In the genomic region with DNA sequence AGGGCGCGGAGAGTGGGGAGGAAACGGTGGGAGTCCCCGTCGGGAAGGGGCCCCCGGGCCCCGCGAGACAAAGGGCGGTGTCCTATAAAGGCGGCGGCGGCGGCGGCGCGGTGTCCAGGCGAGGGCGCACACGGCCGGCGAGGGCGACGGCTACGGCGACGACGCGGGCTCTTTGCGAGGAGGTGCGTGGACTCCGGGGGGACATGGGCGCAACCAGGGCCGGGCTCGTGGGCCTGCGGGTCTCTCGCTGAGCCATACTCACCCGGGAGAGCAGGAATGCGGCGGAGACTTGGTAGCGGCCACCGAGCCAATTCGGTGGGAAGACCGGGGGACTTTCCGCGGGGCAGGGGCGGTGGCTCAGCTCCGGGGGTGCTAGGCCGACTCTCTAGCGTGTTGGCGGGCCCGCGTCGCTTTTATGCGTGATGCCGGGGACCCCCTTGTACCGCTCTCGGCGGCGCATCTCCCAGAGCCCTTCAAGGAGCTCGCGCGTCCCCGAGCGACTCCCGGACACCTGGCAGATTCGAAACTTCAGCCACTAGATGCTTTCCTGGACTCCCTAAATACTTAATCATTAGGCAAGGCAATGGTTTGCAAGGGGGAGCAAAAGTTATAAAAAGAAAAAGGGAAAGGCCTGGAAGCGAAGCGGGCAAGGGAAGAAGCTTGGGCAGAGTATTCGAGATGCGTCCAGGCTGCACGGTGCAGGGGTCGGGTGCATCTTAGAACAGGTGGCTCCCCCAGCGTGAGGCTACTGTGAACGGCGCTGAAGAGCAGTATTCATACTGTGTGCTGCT, we compare ENCODE assay signal across 9 cellular contexts. TPM values are rescaled to one million over a fixed set of nuclear protein-coding genes. Genes with fewer than 3 reads are reported as not detected.
DNase-seq lines count a peak whose midpoint lies in the region; ATAC-seq and TF ChIP-seq lines count a peak whose summit lies in the region.
"Had no signal": no experiment of that assay in that cellular context is flagged by ENCODE, and none has a peak within 500 bp of the region (broad histone marks: within the 10 kb centered on the region; RNA-seq: fewer than 3 reads in every experiment).

No MANE protein-coding gene starts in this region.

- no peaks in the 10 kb centered on the region for H3K36me3 ChIP-seq in HUES64 (ENCODE audit: insufficient read depth, low read length)

- CTCF ChIA-PET in activated CD8-positive, alpha-beta T cell treated with anti-CD3 and anti-CD28 coated beads, Interleukin-2, amount 10 ng/mL, durations not matched to agents 7 days and 5 days (lab: Charles Lee) = no interaction called here

- peak; percentile 32 for DNase-seq in COR-L47 (lab: John Stamatoyannopoulos, UW)
- no peak for DNase-seq in activated CD8-positive, alpha-beta T cell treated with anti-CD3 and anti-CD28 coated beads, Interleukin-2, amount 10 ng/mL, durations not matched to agents 7 days and 5 days
- DNase-seq in germinal center (ENCODE audit: low spot score) = peak; percentile 31
- DNase-seq in osteocyte (ENCODE audit: extremely low spot score, unreplicated experiment) = no peak
- no peak for DNase-seq in OCI-M1 (lab: John Stamatoyannopoulos, UW)

- H3K27me3 ChIP-seq in HUES64 (ENCODE audit: insufficient read depth, low read length) = peaks cover 78% of the 10 kb centered on the region

- peak overlapping the region; percentile 65 for H3K4me3 Mint-ChIP-seq in activated CD8-positive, alpha-beta T cell treated with anti-CD3 and anti-CD28 coated beads, Interleukin-2, amount 10 ng/mL, durations not matched to agents 7 days and 5 days
- H3K4me3 Mint-ChIP-seq in osteocyte (ENCODE audit: unreplicated experiment) = peak overlapping the region; percentile 75

- peaks cover 14% of the 10 kb centered on the region; the same call in 1 of the 2 replicates for H3K4me1 ChIP-seq in HUES64 (ENCODE audit: insufficient read depth, low read length)

- H3K36me3 Mint-ChIP-seq in activated CD8-positive, alpha-beta T cell treated with anti-CD3 and anti-CD28 coated beads, Interleukin-2, amount 10 ng/mL, durations not matched to agents 7 days and 5 days (ENCODE audit: low read depth) = no peaks in the 10 kb centered on the region
- no peaks in the 10 kb centered on the region for H3K36me3 Mint-ChIP-seq in osteocyte (ENCODE audit: unreplicated experiment)

- no peaks in the 10 kb centered on the region for H3K9me3 Mint-ChIP-seq in activated CD8-positive, alpha-beta T cell treated with anti-CD3 and anti-CD28 coated beads, Interleukin-2, amount 10 ng/mL, durations not matched to agents 7 days and 5 days (ENCODE audit: insufficient read depth)
- no peaks in the 10 kb centered on the region for H3K9me3 Mint-ChIP-seq in osteocyte (ENCODE audit: unreplicated experiment)

- 3% methylated on average over 75 of the region's 75 CpGs for WGBS in HUES64

- H3K9ac ChIP-seq in HUES64 (ENCODE audit: low read depth, low read length) = peak overlapping the region; percentile 59

- peaks cover 37% of the 10 kb centered on the region for H3K27me3 Mint-ChIP-seq in activated CD8-positive, alpha-beta T cell treated with anti-CD3 and anti-CD28 coated beads, Interleukin-2, amount 10 ng/mL, durations not matched to agents 7 days and 5 days (ENCODE audit: low read depth)
- peaks cover 18% of the 10 kb centered on the region for H3K27me3 Mint-ChIP-seq in osteocyte (ENCODE audit: unreplicated experiment)

- H3K27ac Mint-ChIP-seq in activated CD8-positive, alpha-beta T cell treated with anti-CD3 and anti-CD28 coated beads, Interleukin-2, amount 10 ng/mL, durations not matched to agents 7 days and 5 days = no peak overlapping the region
- H3K27ac Mint-ChIP-seq in osteocyte (ENCODE audit: unreplicated experiment) = no peak overlapping the region

- peaks cover 8% of the 10 kb centered on the region for H3K4me1 Mint-ChIP-seq in activated CD8-positive, alpha-beta T cell treated with anti-CD3 and anti-CD28 coated beads, Interleukin-2, amount 10 ng/mL, durations not matched to agents 7 days and 5 days (ENCODE audit: low read depth)
- peaks cover 7% of the 10 kb centered on the region for H3K4me1 Mint-ChIP-seq in osteocyte (ENCODE audit: unreplicated experiment)

- POLR2A ChIA-PET in activated CD8-positive, alpha-beta T cell treated with anti-CD3 and anti-CD28 coated beads, Interleukin-2, amount 10 ng/mL, durations not matched to agents 7 days and 5 days (lab: Charles Lee) = no interaction called here

- no peak overlapping the region for H3K27ac ChIP-seq in HUES64 (ENCODE audit: low read depth, low read length)

- peak overlapping the region; percentile 66 for H3K4me3 ChIP-seq in HUES64 (ENCODE audit: low read length)

- TF ChIP-seq CTCF in osteocyte (IDR thresholded peaks at IDR 0.05) = peak; percentile 38

- ATAC-seq in GM19351 (IDR thresholded peaks at IDR 0.05; ENCODE audit: unreplicated experiment) = peak; percentile 71
- peak; percentile 70 for ATAC-seq in activated CD8-positive, alpha-beta T cell treated with anti-CD3 and anti-CD28 coated beads, Interleukin-2, amount 10 ng/mL, durations not matched to agents 7 days and 5 days
- ATAC-seq in HG03469 (IDR thresholded peaks at IDR 0.05; ENCODE audit: unreplicated experiment) = no peak

- no peaks in the 10 kb centered on the region for H3K9me3 ChIP-seq in HUES64 (ENCODE audit: insufficient read depth, low read depth, low read length)

RNA-seq across cellular contexts. Expression of a gene that starts 5.9 kb away (rescaled TPM):
- 0.85 TPM for polyA plus RNA-seq in HUES64 (2013, experiment 1 of 2)
- polyA plus RNA-seq in HUES64 (2013, experiment 2 of 2) = not detected
- total RNA-seq in activated CD8-positive, alpha-beta T cell treated with anti-CD3 and anti-CD28 coated beads, Interleukin-2, amount 10 ng/mL, durations not matched to agents 7 days and 5 days = under 1 TPM in 1 of 2 experiments, not detected in 1; 0.39 TPM
- total RNA-seq in osteocyte = not detected in 2 replicates
- total RNA-seq: T-helper 1 cell treated with Interleukin-12 subunit alpha and Interleukin-12 subunit beta and Interleukin-4 antibody, amounts not matched to agents 30 ng/mL and 1 ng/mL, for 36 hours had no signal

RNA-seq across cellular contexts. Expression of a gene that starts 38.0 kb away (rescaled TPM):
- polyA plus RNA-seq in HUES64 (2013, experiment 1 of 2) = 10.0 TPM
- polyA plus RNA-seq in HUES64 (2013, experiment 2 of 2) = 10.3 TPM
- 1 to 10 TPM; 6.4 to 7.5 TPM for total RNA-seq in activated CD8-positive, alpha-beta T cell treated with anti-CD3 and anti-CD28 coated beads, Interleukin-2, amount 10 ng/mL, durations not matched to agents 7 days and 5 days
- total RNA-seq in osteocyte = 8.0 and 10.0 TPM in 2 replicates

Comparison
In these comparisons a context has a peak if more than half of its experiments do, and no peak if none do; other contexts are left out.
1. DNase-seq: peak in COR-L47 (single experiment) and germinal center (single experiment); none in activated CD8-positive, alpha-beta T cell treated with anti-CD3 and anti-CD28 coated beads, Interleukin-2, amount 10 ng/mL, durations not matched to agents 7 days and 5 days (single experiment), osteocyte (single experiment) and OCI-M1 (single experiment).